ENCODE assay signal across 26 cellular contexts in the genomic region with DNA sequence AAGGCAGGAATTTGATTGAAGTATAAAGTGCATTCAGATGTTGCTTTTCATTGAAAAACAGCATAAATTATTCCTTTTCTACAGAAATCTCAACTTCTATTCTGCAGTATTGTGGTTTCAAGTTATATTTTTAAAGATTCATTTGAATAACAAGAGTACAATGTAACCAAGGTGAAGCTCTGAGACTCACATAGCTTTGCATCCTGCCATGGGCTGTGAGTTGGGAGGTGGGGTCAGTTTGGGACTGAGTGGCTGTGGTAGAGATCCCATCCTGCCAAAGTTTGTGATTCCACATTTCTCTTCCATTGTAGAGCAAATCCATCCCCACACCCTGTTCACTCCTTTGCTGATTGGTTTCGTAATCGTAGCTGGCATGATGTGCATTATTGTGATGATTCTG.
A peak's percentile ranks its signal among the peaks of the same experiment; 100 is the strongest.
DNase-seq lines count a peak whose midpoint lies in the region; ATAC-seq and TF ChIP-seq lines count a peak whose summit lies in the region.
"Had no signal": no experiment of that assay in that cellular context is flagged by ENCODE, and none has a peak within 500 bp of the region (broad histone marks: within the 10 kb centered on the region; RNA-seq: fewer than 3 reads in every experiment).

No MANE protein-coding gene starts in this region.

- peaks cover 3% of the 10 kb centered on the region for H3K36me3 Mint-ChIP-seq in type B pancreatic cell

- intact Hi-C loops in tibial artery (cut with DNase I; ENCODE audit: low total_unique reads): no loop called here

- H3K4me1 Mint-ChIP-seq in type B pancreatic cell (ENCODE audit: unreplicated experiment): no peaks in the 10 kb centered on the region
- H3K4me1 Mint-ChIP-seq: CD8-positive, alpha-beta memory T cell; nephron had no signal

- H3K27me3 ChIP-seq in SJCRH30: no peaks in the 10 kb centered on the region; the same call in 1 of the 2 replicates
- H3K27me3 ChIP-seq in tibial artery: no peaks in the 10 kb centered on the region
- H3K27me3 ChIP-seq: cardiac muscle cell, MG63, vagina had no signal

- no peaks in the 10 kb centered on the region for H3K9me3 Mint-ChIP-seq in type B pancreatic cell
- H3K9me3 Mint-ChIP-seq: CD8-positive, alpha-beta memory T cell; nephron had no signal

- no peak overlapping the region for H3K27ac Mint-ChIP-seq in type B pancreatic cell
- H3K27ac Mint-ChIP-seq: CD8-positive, alpha-beta memory T cell; nephron; progenitor cell of endocrine pancreas had no signal

- H3K27me3 Mint-ChIP-seq in type B pancreatic cell: no peaks in the 10 kb centered on the region
- H3K27me3 Mint-ChIP-seq: CD8-positive, alpha-beta memory T cell; progenitor cell of endocrine pancreas had no signal

- H3K36me3 ChIP-seq in SJCRH30: no peaks in the 10 kb centered on the region
- peaks cover 0 to 15% (median 0%) of the 10 kb centered on the region in 3 donors for H3K36me3 ChIP-seq in tibial artery
- H3K36me3 ChIP-seq: cardiac muscle cell, MG63, vagina had no signal

- H3K4me3 ChIP-seq in SJCRH30: no peak overlapping the region
- no peak overlapping the region for H3K4me3 ChIP-seq in tibial artery
- H3K4me3 ChIP-seq: cardiac muscle cell, dorsolateral prefrontal cortex, MG63, skin epidermis, vagina had no signal

- ATAC-seq in GM18867 (IDR thresholded peaks at IDR 0.05; ENCODE audit: unreplicated experiment) (peak; percentile 60), GM21367 (IDR thresholded peaks at IDR 0.05; ENCODE audit: unreplicated experiment) (peak; percentile 48), HG02798 (IDR thresholded peaks at IDR 0.05; ENCODE audit: poor library complexity, unreplicated experiment) (peak; percentile 59), HG03432 (IDR thresholded peaks at IDR 0.05; ENCODE audit: unreplicated experiment) (peak; percentile 42)
- ATAC-seq: esophagus mucosa, SK-N-SH treated with all-trans-retinoic acid at 6 μM for 48 hours had no signal

- H3K4me3 Mint-ChIP-seq in type B pancreatic cell: no peak overlapping the region
- H3K4me3 Mint-ChIP-seq: CD8-positive, alpha-beta memory T cell; nephron had no signal

- H3K4me1 ChIP-seq in SJCRH30: no peaks in the 10 kb centered on the region
- no peaks in the 10 kb centered on the region for H3K4me1 ChIP-seq in tibial artery
- H3K4me1 ChIP-seq: vagina had no signal

- no peak for TF ChIP-seq CTCF in tibial artery (IDR thresholded peaks at IDR 0.05)
- no peak for TF ChIP-seq CTCF in type B pancreatic cell (conservative IDR thresholded peaks at IDR 0.05)

- no peak overlapping the region for H3K27ac ChIP-seq in SJCRH30
- no peak overlapping the region for H3K27ac ChIP-seq in tibial artery
- H3K27ac ChIP-seq: cardiac muscle cell, dorsolateral prefrontal cortex, skin epidermis, vagina had no signal

- DNase-seq in SJCRH30: no peak
- no peak for DNase-seq in tibial artery
- DNase-seq in type B pancreatic cell (ENCODE audit: extremely low spot score, unreplicated experiment): no peak
- no peak for DNase-seq in NCI-H1092 treated with DMSO at 0.1 percent for 48 hours (lab: John Stamatoyannopoulos, UW)
- DNase-seq: activated CD4-positive, alpha-beta T cell treated with anti-CD3 and anti-CD28 coated beads for 1 hour; activated effector memory CD4-positive, alpha-beta T cell treated with Interleukin-2 at 50 U/mL for 16 hours; CD8-positive, alpha-beta memory T cell; DND-41; dorsolateral prefrontal cortex; MG63; NCI-H187; NK-92 treated with Interleukin-12 subunit alpha and Interleukin-12 subunit beta, amount 100 ng/mL, for 24 hours; stimulated activated CD4-positive, alpha-beta T cell treated with anti-CD3 and anti-CD28 coated beads, Interleukin-4, amount 100 ng/mL, for 24 hours; substantia nigra; T-helper 9 cell had no signal

- H3K9me3 ChIP-seq in SJCRH30 (replicated peaks): no peaks in the 10 kb centered on the region
- H3K9me3 ChIP-seq in tibial artery: no peaks in the 10 kb centered on the region
- H3K9me3 ChIP-seq: MG63, vagina had no signal
